Comparison of ENCODE assay signal across 24 cellular contexts in genomic region chr3:158776531-158776930, GRCh38. TPM values are rescaled to one million over a fixed set of nuclear protein-coding genes. Genes with fewer than 3 reads are reported as not detected.
"Had no signal": no experiment of that assay in that cellular context is flagged by ENCODE, and none has a peak within 500 bp of the region (broad histone marks: within the 10 kb centered on the region; RNA-seq: fewer than 3 reads in every experiment).

No MANE protein-coding gene starts in this region.

- H3K4me1 Mint-ChIP-seq: natural killer cell; stimulated activated memory B cell treated with anti-CD40 and anti-IgM and Interleukin-4, amounts not matched to agents 10 μg/mL and 1 μg/mL and 100 μg/mL, for 72 hours had no signal

- H3K4me3 ChIP-seq: pancreas, psoas muscle, right atrium auricular region, skin epidermis, stomach, suprapubic skin, transverse colon, vagina had no signal

- H3K27ac ChIP-seq: foreskin keratinocyte, neutrophil, pancreas, psoas muscle, right atrium auricular region, suprapubic skin, vagina, WERI-Rb-1 had no signal

- H3K4me1 ChIP-seq: foreskin keratinocyte, pancreas, psoas muscle, vagina had no signal

- FAIRE-seq: bronchial epithelial cell, endometrium, keratinocyte, pancreas, TTC549 had no signal

- H3K27me3 Mint-ChIP-seq: activated CD4-positive, alpha-beta T cell treated with anti-CD3 and anti-CD28 coated beads, Interleukin-2, amount 10 ng/mL, durations not matched to agents 7 days and 5 days; stimulated activated memory B cell treated with anti-CD40 and anti-IgM and Interleukin-4, amounts not matched to agents 10 μg/mL and 1 μg/mL and 100 μg/mL, for 72 hours had no signal

- H3K4me3 Mint-ChIP-seq: activated CD4-positive, alpha-beta T cell treated with anti-CD3 and anti-CD28 coated beads, Interleukin-2, amount 10 ng/mL, durations not matched to agents 7 days and 5 days; natural killer cell; stimulated activated memory B cell treated with anti-CD40 and anti-IgM and Interleukin-4, amounts not matched to agents 10 μg/mL and 1 μg/mL and 100 μg/mL, for 72 hours had no signal

- DNase-seq: activated CD4-positive, CD25-positive, alpha-beta regulatory T cell treated with anti-CD3 and anti-CD28 coated beads, Interleukin-2, amount 50 U/mL, for 72 hours; activated gamma-delta T cell treated with Interleukin-2 at 50 U/mL for 16 hours; activated T-cell treated with anti-CD3 and anti-CD28 coated beads, Interleukin-2, amount 50 U/mL, for 1 hour; cortex of kidney; foreskin keratinocyte; midbrain; natural killer cell; pancreas; psoas muscle; stomach; transverse colon; WERI-Rb-1 had no signal

- H3K9me3 ChIP-seq: neutrophil, pancreas, psoas muscle, right atrium auricular region, stomach, suprapubic skin, transverse colon, vagina had no signal

- H3K27me3 ChIP-seq: foreskin keratinocyte, neutrophil, pancreas, right atrium auricular region, stomach, suprapubic skin, transverse colon, vagina had no signal

- H3K9me3 Mint-ChIP-seq: activated CD4-positive, alpha-beta T cell treated with anti-CD3 and anti-CD28 coated beads, Interleukin-2, amount 10 ng/mL, durations not matched to agents 7 days and 5 days; activated naive CD4-positive, alpha-beta T cell treated with anti-CD3 and anti-CD28 coated beads, Interleukin-2, amount 50 U/mL, for 72 hours; natural killer cell; stimulated activated memory B cell treated with anti-CD40 and anti-IgM and Interleukin-4, amounts not matched to agents 10 μg/mL and 1 μg/mL and 100 μg/mL, for 72 hours had no signal

- H3K36me3 Mint-ChIP-seq: activated naive CD4-positive, alpha-beta T cell treated with anti-CD3 and anti-CD28 coated beads, Interleukin-2, amount 50 U/mL, for 72 hours; natural killer cell had no signal

- H3K36me3 ChIP-seq: neutrophil, pancreas, right atrium auricular region, stomach, suprapubic skin, transverse colon, vagina, WERI-Rb-1 had no signal

- ATAC-seq: activated naive CD4-positive, alpha-beta T cell treated with anti-CD3 and anti-CD28 coated beads, Interleukin-2, amount 50 U/mL, for 72 hours; natural killer cell; psoas muscle; stimulated activated memory B cell treated with anti-CD40 and anti-IgM and Interleukin-4, amounts not matched to agents 10 μg/mL and 1 μg/mL and 100 μg/mL, for 72 hours had no signal

- H3K27ac Mint-ChIP-seq: activated CD4-positive, alpha-beta T cell treated with anti-CD3 and anti-CD28 coated beads, Interleukin-2, amount 10 ng/mL, durations not matched to agents 7 days and 5 days; natural killer cell; stimulated activated memory B cell treated with anti-CD40 and anti-IgM and Interleukin-4, amounts not matched to agents 10 μg/mL and 1 μg/mL and 100 μg/mL, for 72 hours had no signal

RNA-seq across cellular contexts. Expression of gene RARRES1, which starts 44.3 kb away (rescaled TPM):
- total RNA-seq: activated CD4-positive, alpha-beta T cell treated with anti-CD3 and anti-CD28 coated beads, Interleukin-2, amount 10 ng/mL, durations not matched to agents 7 days and 5 days; activated naive CD4-positive, alpha-beta T cell treated with anti-CD3 and anti-CD28 coated beads, Interleukin-2, amount 50 U/mL, for 72 hours; foreskin keratinocyte; natural killer cell had no signal
- polyA plus RNA-seq: keratinocyte had no signal
